In the genomic region with DNA sequence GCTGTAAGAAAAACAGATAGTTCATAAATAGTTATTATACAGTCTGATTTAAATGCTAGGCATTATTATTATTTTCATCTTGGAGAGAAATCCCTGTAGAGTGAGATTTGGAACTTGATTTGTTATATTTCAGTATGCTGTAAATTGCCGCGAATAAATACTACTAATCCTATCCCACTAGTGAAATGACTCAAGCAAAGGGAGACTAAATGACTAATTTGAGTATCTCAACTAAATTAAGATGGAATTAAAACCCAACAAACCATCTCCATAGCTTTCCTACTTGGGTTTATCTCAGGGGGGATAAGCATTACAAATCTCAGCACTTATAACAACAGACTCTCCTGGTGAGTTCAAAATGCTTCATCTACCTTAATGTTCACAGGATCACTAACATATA, we compare ENCODE assay signal across 11 cellular contexts.
"Had no signal": no experiment of that assay in that cellular context is flagged by ENCODE, and none has a peak within 500 bp of the region (broad histone marks: within the 10 kb centered on the region; RNA-seq: fewer than 3 reads in every experiment).

No MANE protein-coding gene starts in this region.

- DNase-seq: activated CD4-positive, alpha-beta T cell treated with anti-CD3 and anti-CD28 coated beads, Interleukin-2, amount 50 U/mL, for 4 hours; activated CD4-positive, CD25-positive, alpha-beta regulatory T cell treated with anti-CD3 and anti-CD28 coated beads, Interleukin-2, amount 50 U/mL, for 72 hours; activated naive CD4-positive, alpha-beta T cell treated with anti-CD3 and anti-CD28 coated beads, Interleukin-2, amount 50 U/mL, for 16 hours; activated T-cell treated with anti-CD3 and anti-CD28 coated beads, Interleukin-2, amount 50 U/mL, for 1 hour; body of pancreas; dermis blood vessel endothelial cell; immature natural killer cell; retina; transverse colon had no signal

- H3K9me3 ChIP-seq: body of pancreas, transverse colon had no signal

- H3K4me2 ChIP-seq: smooth muscle cell had no signal

- H3K9ac ChIP-seq: parathyroid adenoma had no signal

- H2AFZ ChIP-seq: parathyroid adenoma had no signal

- ATAC-seq: body of pancreas had no signal

- H3K27me3 ChIP-seq: body of pancreas, transverse colon had no signal

- H3K27ac ChIP-seq: body of pancreas, parathyroid adenoma, transverse colon had no signal

- H3K4me3 ChIP-seq: body of pancreas, smooth muscle cell had no signal

- H3K79me2 ChIP-seq: parathyroid adenoma had no signal

- H3K36me3 ChIP-seq: transverse colon had no signal

- H3K4me1 ChIP-seq: body of pancreas, parathyroid adenoma, transverse colon had no signal
